Comparison of ENCODE assay signal across 9 cellular contexts in the genomic region with DNA sequence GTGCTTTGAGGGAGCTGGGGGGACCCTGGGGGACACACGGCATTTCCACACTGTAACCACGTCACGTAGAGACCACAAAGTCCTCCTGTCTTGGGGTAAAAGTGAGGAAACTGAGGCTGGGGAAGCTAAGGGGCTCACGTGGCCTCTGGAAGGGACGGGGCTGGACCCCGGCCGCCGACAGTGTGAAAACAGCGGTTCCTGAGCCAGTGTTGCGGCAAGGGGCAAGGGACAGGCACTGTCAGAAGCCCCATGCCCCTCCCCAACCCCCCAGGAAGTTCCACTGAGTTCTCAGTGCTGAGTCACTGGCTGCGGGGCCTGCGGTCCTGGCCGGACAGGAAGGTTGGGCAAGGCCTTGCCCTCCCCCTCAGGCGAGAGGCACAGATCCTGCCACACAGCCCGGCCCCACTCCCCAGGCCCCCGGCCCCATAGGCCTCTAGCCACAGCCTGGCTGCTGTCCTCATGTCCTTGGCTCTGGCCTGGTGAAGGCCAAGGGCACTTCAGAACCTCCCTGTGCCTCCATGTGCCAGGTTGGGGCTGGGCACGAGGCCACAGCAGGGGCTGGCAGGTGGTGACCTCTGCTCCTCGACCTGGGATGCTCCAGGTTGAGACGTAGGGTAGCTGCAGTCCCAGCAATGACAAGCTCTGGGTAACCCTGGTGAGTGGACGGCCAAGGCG. TPM values are rescaled to one million over a fixed set of nuclear protein-coding genes. Genes with fewer than 3 reads are reported as not detected.
DNase-seq lines count a peak whose midpoint lies in the region; ATAC-seq and TF ChIP-seq lines count a peak whose summit lies in the region.
"Had no signal": no experiment of that assay in that cellular context is flagged by ENCODE, and none has a peak within 500 bp of the region (broad histone marks: within the 10 kb centered on the region; RNA-seq: fewer than 3 reads in every experiment).

No MANE protein-coding gene starts in this region.

- H3K27ac Mint-ChIP-seq in HFFc6 = peak overlapping the region; percentile 98

- TF ChIP-seq CTCF in HFFc6 (IDR thresholded peaks at IDR 0.05) (no peak), heart left ventricle (IDR thresholded peaks at IDR 0.05) (no peak), stomach (IDR thresholded peaks at IDR 0.05) (no peak), GM10248 (IDR thresholded peaks at IDR 0.05; ENCODE audit: control extremely low read depth, extremely low read depth, low read depth, missing control alignments) (no peak)

- peak in 3 of 4 donors; percentile 26 to 62 (median 51) for ATAC-seq in heart left ventricle

- no peaks in the 10 kb centered on the region for H3K36me3 ChIP-seq in heart left ventricle
- H3K36me3 ChIP-seq in stomach = no peaks in the 10 kb centered on the region
- no peaks in the 10 kb centered on the region for H3K36me3 ChIP-seq in Karpas-422 (ENCODE audit: insufficient read depth, low read length)

- H3K4me3 ChIP-seq in heart left ventricle = peak overlapping the region in 1 of 12 donors; percentile 37
- H3K4me3 ChIP-seq in stomach = no peak overlapping the region
- no peak overlapping the region for H3K4me3 ChIP-seq in Karpas-422 (ENCODE audit: low read length)

- no peaks in the 10 kb centered on the region for H3K9me3 Mint-ChIP-seq in HFFc6
- H3K9me3 Mint-ChIP-seq: central memory CD8-positive, alpha-beta T cell had no signal

- H3K4me1 ChIP-seq in heart left ventricle (peaks cover 0 to 47% (median 22%) of the 10 kb centered on the region in 12 donors), stomach (peaks cover 36 to 50% (median 40%) of the 10 kb centered on the region in 4 donors), Karpas-422 (ENCODE audit: low read length) (peaks cover 7% of the 10 kb centered on the region)

- TF ChIP-seq POLR2A in heart left ventricle (IDR thresholded peaks at IDR 0.05) (no peak), stomach (IDR thresholded peaks at IDR 0.05) (no peak)

- DNase-seq in HFFc6 (peak; percentile 85), UCSD-AML1 (lab: John Stamatoyannopoulos, UW; ENCODE audit: unreplicated experiment) (peak; percentile 81), heart left ventricle (peak in 3 of 5 donors; percentile 73 to 88 (median 78)), stomach (peak; percentile 63), NCI-H82 (lab: John Stamatoyannopoulos, UW) (no peak), Karpas-422 (no peak), GM10248 (ENCODE audit: extremely low spot score) (no peak)
- no peak for DNase-seq in stimulated activated CD4-positive, alpha-beta T cell treated with anti-CD3 and anti-CD28 coated beads, Interleukin-12 subunit alpha, Interleukin-12 subunit beta, amount 100 ng/mL, for 4 hours

- H3K4me3 Mint-ChIP-seq in HFFc6 = peak overlapping the region; percentile 72; the same call in 1 of the 2 replicates

- H3K4me2 ChIP-seq in Karpas-422 (ENCODE audit: low read depth, low read length, poor library complexity, severe bottlenecking) = no peak overlapping the region

- H3K79me2 ChIP-seq in Karpas-422 (ENCODE audit: low read length) = no peaks in the 10 kb centered on the region

- 63 to 80% (median 71%) methylated on average over 9 to 21 of the region's 21 CpGs for WGBS in heart left ventricle, 4 donors
- 56 to 79% (median 65%) methylated on average over 16 to 21 of the region's 21 CpGs for whole genome bisulfite sequencing in stomach, 5 donors

- H3K27ac ChIP-seq in heart left ventricle = peak overlapping the region in 11 of 12 donors; percentile 1 to 99 (median 62)
- peak overlapping the region; percentile 40 to 94 (median 82) for H3K27ac ChIP-seq in stomach
- no peak overlapping the region for H3K27ac ChIP-seq in Karpas-422 (ENCODE audit: low read length)

- POLR2A ChIA-PET in GM10248 (lab: Yijun Ruan, JAX) = no interaction called here

- CTCF ChIA-PET in GM10248 (lab: Yijun Ruan, JAX) = interaction anchor here (1.0 kb wide), 1 partner anchor 11 kb away, joined by 3 read pairs; no protein-coding TSS in a partner anchor

- no peak for TF ChIP-seq EP300 in stomach (IDR thresholded peaks at IDR 0.05)

- peaks cover 56% of the 10 kb centered on the region for H3K4me1 Mint-ChIP-seq in HFFc6 (ENCODE audit: low read depth)

- H3K36me3 Mint-ChIP-seq in HFFc6 (ENCODE audit: low read depth) = peaks cover 5% of the 10 kb centered on the region; the same call in 1 of the 2 replicates

- intact Hi-C loops in heart left ventricle (cut with DNase I) = no loop called here
- intact Hi-C loops in stomach (cut with DNase I; ENCODE audit: low total_unique reads) = no loop called here

- no peak overlapping the region for H3K9ac ChIP-seq in Karpas-422 (ENCODE audit: low read length)

- no peaks in the 10 kb centered on the region for H3K9me3 ChIP-seq in heart left ventricle
- H3K9me3 ChIP-seq in stomach = no peaks in the 10 kb centered on the region
- no peaks in the 10 kb centered on the region for H3K9me3 ChIP-seq in Karpas-422 (ENCODE audit: low read length)

- H3K27me3 Mint-ChIP-seq in HFFc6 (ENCODE audit: insufficient read depth) = peaks cover 11% of the 10 kb centered on the region
- H3K27me3 Mint-ChIP-seq: central memory CD8-positive, alpha-beta T cell had no signal

- no peaks in the 10 kb centered on the region for H4K20me1 ChIP-seq in Karpas-422 (ENCODE audit: insufficient read depth, low read depth, low read length)

- no peak overlapping the region for H2AFZ ChIP-seq in Karpas-422 (ENCODE audit: low read length)

- no peaks in the 10 kb centered on the region for H3K9me2 ChIP-seq in Karpas-422 (replicated peaks; ENCODE audit: insufficient read depth, low read length)

- H3K27me3 ChIP-seq in heart left ventricle (no peaks in the 10 kb centered on the region), stomach (no peaks in the 10 kb centered on the region), Karpas-422 (ENCODE audit: low read length) (no peaks in the 10 kb centered on the region)

RNA-seq across cellular contexts. Expression of gene CCDC57, which starts 5.0 kb away (rescaled TPM):
- total RNA-seq in HFFc6 (2021; fragmentation: NEBNext Ultra II Directional; extraction: Animal tissue kit (Norgen Biotek cat#: 25700)) = 10 to 100 TPM; 12.8 to 15.6 (median 13.6) TPM
- 10 to 100 TPM in 5 of 9 donors, 1 to 10 TPM in 4; 4.3 to 17.6 (median 10.7) TPM for total RNA-seq in heart left ventricle
- 1 to 10 TPM; 8.7 to 9.5 TPM for polyA plus RNA-seq in heart left ventricle
- 100 to 1,000 TPM in 1 of 5 donors, 10 to 100 TPM in 4; 43.9 to 166 (median 90.6) TPM for total RNA-seq in stomach
- 10 to 100 TPM; 50.9 to 75.5 (median 72.5) TPM for polyA plus RNA-seq in stomach
- total RNA-seq in Karpas-422 (2014; rRNA removed; shearing (Covaris generic); ENCODE audit: low replicate concordance) = 31.3 and 37.4 TPM in 2 replicates

RNA-seq across cellular contexts. Expression of gene SLC16A3, which starts 11.2 kb away (rescaled TPM):
- total RNA-seq in HFFc6 (2021; fragmentation: NEBNext Ultra II Directional; extraction: Animal tissue kit (Norgen Biotek cat#: 25700)) = 100 to 1,000 TPM; 475 to 624 (median 523) TPM
- 10 to 100 TPM in 5 of 9 donors, 1 to 10 TPM in 4; 6.5 to 56.0 (median 12.9) TPM for total RNA-seq in heart left ventricle
- 10 to 100 TPM in 1 of 2 donors, 1 to 10 TPM in 1; 8.3 to 33.9 TPM for polyA plus RNA-seq in heart left ventricle
- total RNA-seq in stomach = 10 to 100 TPM; 29.2 to 87.9 (median 53.3) TPM
- 10 to 100 TPM in 2 of 3 donors, 1 to 10 TPM in 1; 4.9 to 39.8 (median 20.4) TPM for polyA plus RNA-seq in stomach
- 0.67 and 6.0 TPM in 2 replicates for total RNA-seq in Karpas-422 (2014; rRNA removed; shearing (Covaris generic); ENCODE audit: low replicate concordance)

RNA-seq across cellular contexts. Expression of gene CSNK1D, which starts 55.8 kb away (rescaled TPM):
- total RNA-seq in HFFc6 (2021; fragmentation: NEBNext Ultra II Directional; extraction: Animal tissue kit (Norgen Biotek cat#: 25700)) = 100 to 1,000 TPM; 116 to 128 (median 118) TPM
- total RNA-seq in heart left ventricle (10 to 100 TPM; 38.4 to 83.9 (median 66.1) TPM), stomach (100 to 1,000 TPM in 4 of 5 donors, 10 to 100 TPM in 1; 58.0 to 180 (median 140) TPM)
- polyA plus RNA-seq in heart left ventricle (10 to 100 TPM; 47.5 to 88.1 TPM), stomach (10 to 100 TPM; 55.9 to 66.7 (median 65.4) TPM)
- 27.1 and 30.6 TPM in 2 replicates for total RNA-seq in Karpas-422 (2014; rRNA removed; shearing (Covaris generic); ENCODE audit: low replicate concordance)

Comparison
In these comparisons a context has a peak if more than half of its experiments do, and no peak if none do; other contexts are left out.
1. DNase-seq: peak in HFFc6 (single experiment), UCSD-AML1 (single experiment), heart left ventricle (3 of 5) and stomach (single experiment); none in NCI-H82 (single experiment), stimulated activated CD4-positive, alpha-beta T cell treated with anti-CD3 and anti-CD28 coated beads, Interleukin-12 subunit alpha, Interleukin-12 subunit beta, amount 100 ng/mL, for 4 hours (single experiment), Karpas-422 (single experiment) and GM10248 (single experiment).
2. RNA of gene SLC16A3, which starts 11.2 kb away (total RNA-seq): 475 to 624 TPM in HFFc6; 29.2 to 87.9 TPM in stomach, 6.5 to 56.0 TPM in heart left ventricle and 0.67 to 6.0 TPM in Karpas-422; every median in the first group is over 4 times any median in the second.